In the genomic region with DNA sequence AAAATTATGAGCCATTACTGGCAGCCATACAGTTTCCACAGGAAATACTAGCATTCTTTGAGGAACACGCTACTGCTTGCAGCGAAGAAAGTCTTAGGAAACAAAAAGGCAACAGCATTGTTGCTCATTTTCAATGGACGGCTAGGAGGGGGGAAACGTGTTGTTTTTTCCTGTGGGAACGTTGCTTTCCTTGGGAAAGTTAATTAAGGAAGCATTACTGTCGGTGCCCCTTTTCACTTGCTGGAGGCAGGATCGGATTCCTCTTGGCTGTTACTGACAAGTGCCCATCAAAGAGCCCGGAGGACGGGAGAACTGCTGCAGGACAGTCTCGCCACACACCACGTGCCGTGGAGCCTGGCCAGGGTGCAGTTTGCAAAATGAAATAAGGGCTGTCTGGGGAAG, we compare ENCODE assay signal across 8 cellular contexts. TPM values are rescaled to one million over a fixed set of nuclear protein-coding genes. Genes with fewer than 3 reads are reported as not detected.
DNase-seq lines count a peak whose midpoint lies in the region; ATAC-seq and TF ChIP-seq lines count a peak whose summit lies in the region.

No MANE protein-coding gene starts in this region.

- no peak for ATAC-seq in WTC11
- ATAC-seq in GM21576 (IDR thresholded peaks at IDR 0.05; ENCODE audit: unreplicated experiment) = no peak
- ATAC-seq in GM21423 (IDR thresholded peaks at IDR 0.05; ENCODE audit: unreplicated experiment) = no peak

- H3K4me1 ChIP-seq in right atrium auricular region = peaks cover 0 to 21% of the 10 kb centered on the region in 2 donors

- peaks cover 10% of the 10 kb centered on the region for H3K36me3 Mint-ChIP-seq in WTC11

- in situ Hi-C loops in GM13976 (cut with MboI; ENCODE audit: low sequenced_read_pairs, unreplicated experiment) = no loop called here

- peaks cover 0 to 6% of the 10 kb centered on the region in 2 donors for H3K9me3 ChIP-seq in right atrium auricular region

- H3K4me3 Mint-ChIP-seq in WTC11 = peak overlapping the region; percentile 84

- no peaks in the 10 kb centered on the region for H3K27me3 ChIP-seq in right atrium auricular region

- DNase-seq in GM13976 (ENCODE audit: low spot score) = peak; percentile 10
- no peak for DNase-seq in WTC11 (ENCODE audit: low spot score)
- no peak for DNase-seq in right atrium auricular region (ENCODE audit: low spot score)
- peak; percentile 48 for DNase-seq in pulmonary artery endothelial cell (ENCODE audit: low read depth, low spot score)
- no peak for DNase-seq in NCI-H2081 treated with DMSO at 0.1 percent for 48 hours (lab: John Stamatoyannopoulos, UW)
- no peak for DNase-seq in activated CD4-positive, alpha-beta T cell treated with anti-CD3 and anti-CD28 coated beads for 1 hour

- no peak for TF ChIP-seq CTCF in GM13976 (IDR thresholded peaks at IDR 0.05; ENCODE audit: borderline replicate concordance, control extremely low read depth, extremely low read depth, insufficient read depth, missing control alignments)
- TF ChIP-seq CTCF in WTC11 (IDR thresholded peaks at IDR 0.05) = no peak
- no peak for TF ChIP-seq CTCF in right atrium auricular region (IDR thresholded peaks at IDR 0.05)

- H3K27ac Mint-ChIP-seq in WTC11 = no peak overlapping the region

- no peaks in the 10 kb centered on the region for H3K36me3 ChIP-seq in right atrium auricular region

- peaks cover 29% of the 10 kb centered on the region for H3K4me1 Mint-ChIP-seq in WTC11

- H3K4me3 ChIP-seq in right atrium auricular region = peak overlapping the region; percentile 49 to 61

- H3K27me3 Mint-ChIP-seq in WTC11 (ENCODE audit: low read depth) = peaks cover 47% of the 10 kb centered on the region

- POLR2A ChIA-PET in WTC11 (lab: Charles Lee) = no interaction called here

- CTCF ChIA-PET in WTC11 (lab: Charles Lee) = no interaction called here

- peak overlapping the region; percentile 48 to 54 for H3K27ac ChIP-seq in right atrium auricular region

- peaks cover 12% of the 10 kb centered on the region for H3K9me3 Mint-ChIP-seq in WTC11

TF ChIP-seq in WTC11, 78 proteins besides CTCF, POLR2A, EP300 and RAD21 (continues in another document):
- TF ChIP-seq HMGA2 (CRISPR knock-in tag; IDR thresholded peaks at IDR 0.05) (no peak), HMGXB4 (CRISPR knock-in tag; IDR thresholded peaks at IDR 0.05) (no peak), TP53 (CRISPR knock-in tag; IDR thresholded peaks at IDR 0.05) (no peak), ESRRA (CRISPR knock-in tag; IDR thresholded peaks at IDR 0.05; ENCODE audit: borderline replicate concordance) (no peak), ZNF263 (CRISPR knock-in tag; IDR thresholded peaks at IDR 0.05; ENCODE audit: low read depth) (no peak), NR2C2 (CRISPR knock-in tag; IDR thresholded peaks at IDR 0.05) (no peak), ERG (CRISPR knock-in tag; IDR thresholded peaks at IDR 0.05) (no peak), CREB1 (CRISPR knock-in tag; IDR thresholded peaks at IDR 0.05) (no peak), JAZF1 (CRISPR knock-in tag; IDR thresholded peaks at IDR 0.05) (no peak), GRHL2 (CRISPR knock-in tag; IDR thresholded peaks at IDR 0.05; ENCODE audit: insufficient replicate concordance, severe bottlenecking) (no peak), AR (CRISPR knock-in tag; IDR thresholded peaks at IDR 0.05) (no peak), RELA (CRISPR knock-in tag; IDR thresholded peaks at IDR 0.05; ENCODE audit: borderline replicate concordance) (no peak)
- TF ChIP-seq, protein P1, sequence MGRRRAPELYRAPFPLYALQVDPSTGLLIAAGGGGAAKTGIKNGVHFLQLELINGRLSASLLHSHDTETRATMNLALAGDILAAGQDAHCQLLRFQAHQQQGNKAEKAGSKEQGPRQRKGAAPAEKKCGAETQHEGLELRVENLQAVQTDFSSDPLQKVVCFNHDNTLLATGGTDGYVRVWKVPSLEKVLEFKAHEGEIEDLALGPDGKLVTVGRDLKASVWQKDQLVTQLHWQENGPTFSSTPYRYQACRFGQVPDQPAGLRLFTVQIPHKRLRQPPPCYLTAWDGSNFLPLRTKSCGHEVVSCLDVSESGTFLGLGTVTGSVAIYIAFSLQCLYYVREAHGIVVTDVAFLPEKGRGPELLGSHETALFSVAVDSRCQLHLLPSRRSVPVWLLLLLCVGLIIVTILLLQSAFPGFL (CRISPR knock-in tag; IDR thresholded peaks at IDR 0.05; ENCODE audit: borderline replicate concordance) = no peak
- TF ChIP-seq, protein P2, sequence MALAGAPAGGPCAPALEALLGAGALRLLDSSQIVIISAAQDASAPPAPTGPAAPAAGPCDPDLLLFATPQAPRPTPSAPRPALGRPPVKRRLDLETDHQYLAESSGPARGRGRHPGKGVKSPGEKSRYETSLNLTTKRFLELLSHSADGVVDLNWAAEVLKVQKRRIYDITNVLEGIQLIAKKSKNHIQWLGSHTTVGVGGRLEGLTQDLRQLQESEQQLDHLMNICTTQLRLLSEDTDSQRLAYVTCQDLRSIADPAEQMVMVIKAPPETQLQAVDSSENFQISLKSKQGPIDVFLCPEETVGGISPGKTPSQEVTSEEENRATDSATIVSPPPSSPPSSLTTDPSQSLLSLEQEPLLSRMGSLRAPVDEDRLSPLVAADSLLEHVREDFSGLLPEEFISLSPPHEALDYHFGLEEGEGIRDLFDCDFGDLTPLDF (CRISPR knock-in tag; IDR thresholded peaks at IDR 0.05) = no peak
- TF ChIP-seq, protein P3, sequence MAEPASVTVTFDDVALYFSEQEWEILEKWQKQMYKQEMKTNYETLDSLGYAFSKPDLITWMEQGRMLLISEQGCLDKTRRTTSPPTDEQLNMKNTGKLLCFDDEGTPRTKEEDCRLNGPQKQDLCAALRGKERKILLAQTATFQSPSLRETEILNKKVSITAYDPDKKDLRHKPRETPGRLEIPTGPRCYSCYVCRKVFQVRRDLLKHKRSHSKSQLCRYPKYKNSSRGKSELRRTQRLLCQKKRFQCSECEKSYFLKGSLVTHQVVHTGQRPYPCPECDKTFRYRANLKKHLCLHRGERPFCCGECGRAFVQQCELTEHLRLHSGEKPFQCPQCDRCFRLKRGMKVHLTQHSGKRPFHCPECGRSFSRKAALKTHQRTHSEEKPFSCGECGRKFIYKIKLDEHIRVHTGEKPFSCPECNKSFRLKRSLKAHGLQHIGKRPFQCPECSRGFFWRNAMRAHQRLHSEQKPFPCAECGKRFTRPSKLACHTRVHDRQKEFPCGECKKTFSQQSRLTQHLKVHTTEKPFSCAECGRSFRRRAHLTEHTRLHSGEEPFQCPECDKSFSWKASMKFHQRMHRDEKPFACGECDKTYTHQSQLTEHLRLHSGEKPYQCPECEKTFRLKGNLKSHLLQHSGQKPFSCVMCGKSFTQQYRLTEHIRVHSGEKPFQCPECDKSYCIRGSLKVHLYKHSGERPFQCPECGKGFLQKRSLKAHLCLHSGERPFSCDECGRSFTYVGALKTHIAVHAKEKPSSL (CRISPR knock-in tag; conservative IDR thresholded peaks at IDR 0.05) = no peak

RNA-seq across cellular contexts. Expression of gene SNCAIP, which starts 1.0 kb away (rescaled TPM):
- total RNA-seq in WTC11 (2021) (9.2 to 10.0 TPM (median 9.7 TPM) in 3 replicates), right atrium auricular region (1 to 10 TPM; 8.1 to 9.5 TPM), pulmonary artery endothelial cell (8.9 and 18.9 TPM in 2 replicates)

Comparison
In these comparisons a context has a peak if more than half of its experiments do, and no peak if none do; other contexts are left out.
1. DNase-seq: peak in GM13976 (single experiment) and pulmonary artery endothelial cell (single experiment); none in WTC11 (single experiment), right atrium auricular region (single experiment), NCI-H2081 treated with DMSO at 0.1 percent for 48 hours (single experiment) and activated CD4-positive, alpha-beta T cell treated with anti-CD3 and anti-CD28 coated beads for 1 hour (single experiment).